ENCODE assay signal across 1 cellular context in the genomic region with DNA sequence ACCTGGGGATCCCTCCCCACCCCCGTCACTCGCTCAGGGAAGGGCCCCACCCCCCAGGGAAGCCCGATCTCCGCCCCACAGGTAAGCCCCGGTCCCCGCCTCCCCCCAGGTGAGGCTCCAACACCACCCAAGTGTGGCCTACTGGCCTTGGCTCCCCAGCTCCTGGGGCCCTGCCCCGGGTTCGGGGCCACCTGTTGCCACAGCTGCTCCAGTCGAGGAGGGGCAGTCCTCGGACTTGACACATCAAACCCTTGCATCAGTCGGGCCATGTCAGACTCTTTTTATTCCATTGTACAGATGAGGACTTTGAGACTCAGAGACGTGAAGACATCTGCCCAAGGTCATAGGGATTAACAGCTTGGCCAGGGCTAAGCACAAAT.
TF ChIP-seq lines count a peak whose summit lies in the region.

No MANE protein-coding gene starts in this region.

TF ChIP-seq in HEK293T, 16 proteins besides CTCF, POLR2A, EP300 and RAD21 (continued from another document):
- TF ChIP-seq, protein P1, sequence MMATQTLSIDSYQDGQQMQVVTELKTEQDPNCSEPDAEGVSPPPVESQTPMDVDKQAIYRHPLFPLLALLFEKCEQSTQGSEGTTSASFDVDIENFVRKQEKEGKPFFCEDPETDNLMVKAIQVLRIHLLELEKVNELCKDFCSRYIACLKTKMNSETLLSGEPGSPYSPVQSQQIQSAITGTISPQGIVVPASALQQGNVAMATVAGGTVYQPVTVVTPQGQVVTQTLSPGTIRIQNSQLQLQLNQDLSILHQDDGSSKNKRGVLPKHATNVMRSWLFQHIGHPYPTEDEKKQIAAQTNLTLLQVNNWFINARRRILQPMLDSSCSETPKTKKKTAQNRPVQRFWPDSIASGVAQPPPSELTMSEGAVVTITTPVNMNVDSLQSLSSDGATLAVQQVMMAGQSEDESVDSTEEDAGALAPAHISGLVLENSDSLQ (IDR thresholded peaks at IDR 0.05), result no peak
- TF ChIP-seq TARDBP (IDR thresholded peaks at IDR 0.05), result no peak
